ENCODE assay signal across 1 cellular context in genomic region chr1:38271116-38271633, GRCh38.
TF ChIP-seq lines count a peak whose summit lies in the region.

No MANE protein-coding gene starts in this region.

TF ChIP-seq in neural cell, 6 proteins besides CTCF, POLR2A, EP300 and RAD21:
- TF ChIP-seq REST (IDR thresholded peaks at IDR 0.05; ENCODE audit: borderline replicate concordance) (no peak), EZH2 (IDR thresholded peaks at IDR 0.05; ENCODE audit: borderline replicate concordance, insufficient read depth, low read length, poor library complexity, severe bottlenecking) (no peak), TAF1 (IDR thresholded peaks at IDR 0.05; ENCODE audit: low read depth) (no peak), POLR2AphosphoS5 (IDR thresholded peaks at IDR 0.05) (no peak), SMC3 (conservative IDR thresholded peaks at IDR 0.05; ENCODE audit: poor library complexity) (no peak), MXI1 (conservative IDR thresholded peaks at IDR 0.05; ENCODE audit: poor library complexity, severe bottlenecking) (no peak)
